Comparison of ENCODE assay signal across 19 cellular contexts in genomic region chr10:43943119-43943824, GRCh38.
DNase-seq lines count a peak whose midpoint lies in the region; ATAC-seq and TF ChIP-seq lines count a peak whose summit lies in the region.
"Had no signal": no experiment of that assay in that cellular context is flagged by ENCODE, and none has a peak within 500 bp of the region (broad histone marks: within the 10 kb centered on the region; RNA-seq: fewer than 3 reads in every experiment).

No MANE protein-coding gene starts in this region.

- H3K27ac Mint-ChIP-seq in activated CD8-positive, alpha-beta memory T cell treated with anti-CD3 and anti-CD28 coated beads, Interleukin-2, amount 10 ng/mL, durations not matched to agents 7 days and 5 days, result no peak overlapping the region
- peak overlapping the region in 2 of 6 donors; percentile 57 to 81 for H3K27ac Mint-ChIP-seq in naive B cell
- no peak overlapping the region for H3K27ac Mint-ChIP-seq in type B pancreatic cell
- H3K27ac Mint-ChIP-seq: T-helper 1 cell treated with Interleukin-12 subunit alpha and Interleukin-12 subunit beta and Interleukin-4 antibody, amounts not matched to agents 30 μg/mL and 1 μg/mL, for 36 hours had no signal

- H3K4me1 ChIP-seq in foreskin keratinocyte, result no peaks in the 10 kb centered on the region
- H3K4me1 ChIP-seq: A549, SJCRH30 had no signal

- peaks cover 8% of the 10 kb centered on the region for H3K27me3 Mint-ChIP-seq in activated CD8-positive, alpha-beta memory T cell treated with anti-CD3 and anti-CD28 coated beads, Interleukin-2, amount 10 ng/mL, durations not matched to agents 7 days and 5 days
- H3K27me3 Mint-ChIP-seq in naive B cell (peaks cover 6 to 10% (median 8%) of the 10 kb centered on the region in 3 donors), type B pancreatic cell (peaks cover 4% of the 10 kb centered on the region)

- no peak overlapping the region for H3K27ac ChIP-seq in foreskin keratinocyte
- H3K27ac ChIP-seq: A549, PC-9, sigmoid colon, SJCRH30 had no signal

- no peaks in the 10 kb centered on the region for H3K9me3 Mint-ChIP-seq in activated CD8-positive, alpha-beta memory T cell treated with anti-CD3 and anti-CD28 coated beads, Interleukin-2, amount 10 ng/mL, durations not matched to agents 7 days and 5 days (ENCODE audit: low read depth)
- H3K9me3 Mint-ChIP-seq in naive B cell, result peaks cover 2 to 15% (median 6%) of the 10 kb centered on the region in 7 donors
- no peaks in the 10 kb centered on the region for H3K9me3 Mint-ChIP-seq in type B pancreatic cell
- H3K9me3 Mint-ChIP-seq: T-helper 1 cell treated with Interleukin-12 subunit alpha and Interleukin-12 subunit beta and Interleukin-4 antibody, amounts not matched to agents 30 μg/mL and 1 μg/mL, for 36 hours had no signal

- H3K4me1 Mint-ChIP-seq in activated CD8-positive, alpha-beta memory T cell treated with anti-CD3 and anti-CD28 coated beads, Interleukin-2, amount 10 ng/mL, durations not matched to agents 7 days and 5 days, result peaks cover 6% of the 10 kb centered on the region
- H3K4me1 Mint-ChIP-seq in naive B cell (peaks cover 6 to 11% (median 10%) of the 10 kb centered on the region in 3 donors), type B pancreatic cell (ENCODE audit: unreplicated experiment) (peaks cover 43% of the 10 kb centered on the region)

- ATAC-seq in activated CD8-positive, alpha-beta memory T cell treated with anti-CD3 and anti-CD28 coated beads, Interleukin-2, amount 10 ng/mL, durations not matched to agents 7 days and 5 days, result no peak
- ATAC-seq in naive B cell (ENCODE audit: low read depth in 2 of 2), result no peak
- ATAC-seq in GM18873 (IDR thresholded peaks at IDR 0.05; ENCODE audit: low FRiP score, unreplicated experiment), result no peak
- ATAC-seq in foreskin keratinocyte, result no peak
- no peak for ATAC-seq in GM21723 (IDR thresholded peaks at IDR 0.05; ENCODE audit: unreplicated experiment)
- ATAC-seq: A549, left colon had no signal

- DNase-seq in activated T-cell treated with anti-CD3 and anti-CD28 coated beads for 4 hours (peak; percentile 7), naive B cell (no peak), type B pancreatic cell (ENCODE audit: extremely low spot score, unreplicated experiment) (peak; percentile 24), foreskin keratinocyte (no peak)
- no peak for DNase-seq in activated T-cell treated with anti-CD3 and anti-CD28 coated beads, Interleukin-2, amount 50 U/mL, for 1 hour
- peak; percentile 16 for DNase-seq in activated CD8-positive, alpha-beta memory T cell treated with anti-CD3 and anti-CD28 coated beads, Interleukin-2, amount 10 ng/mL, durations not matched to agents 7 days and 5 days
- DNase-seq: activated naive CD4-positive, alpha-beta T cell; left colon; NCI-H146; NCI-H82; occipital lobe; PC-9; sigmoid colon; SJCRH30; stimulated activated CD4-positive, alpha-beta T cell treated with anti-CD3 and anti-CD28 coated beads, Interleukin-1b, Interleukin-23, amount 100 ng/mL, for 48 hours had no signal

- no peaks in the 10 kb centered on the region for H3K36me3 Mint-ChIP-seq in activated CD8-positive, alpha-beta memory T cell treated with anti-CD3 and anti-CD28 coated beads, Interleukin-2, amount 10 ng/mL, durations not matched to agents 7 days and 5 days
- H3K36me3 Mint-ChIP-seq in naive B cell (no peaks in the 10 kb centered on the region), type B pancreatic cell (no peaks in the 10 kb centered on the region)

- CTCF ChIA-PET in activated CD8-positive, alpha-beta memory T cell treated with anti-CD3 and anti-CD28 coated beads, Interleukin-2, amount 10 ng/mL, durations not matched to agents 7 days and 5 days (lab: Charles Lee), result no interaction called here

- no peaks in the 10 kb centered on the region for H3K27me3 ChIP-seq in foreskin keratinocyte
- H3K27me3 ChIP-seq: sigmoid colon, SJCRH30 had no signal

- TF ChIP-seq CTCF in type B pancreatic cell (conservative IDR thresholded peaks at IDR 0.05) (no peak), foreskin keratinocyte (conservative IDR thresholded peaks at IDR 0.05) (no peak)

- no peak overlapping the region for H3K4me3 Mint-ChIP-seq in activated CD8-positive, alpha-beta memory T cell treated with anti-CD3 and anti-CD28 coated beads, Interleukin-2, amount 10 ng/mL, durations not matched to agents 7 days and 5 days
- H3K4me3 Mint-ChIP-seq in naive B cell (peak overlapping the region in 5 of 8 donors; percentile 8 to 70 (median 34)), type B pancreatic cell (no peak overlapping the region)
- H3K4me3 Mint-ChIP-seq: T-helper 1 cell treated with Interleukin-12 subunit alpha and Interleukin-12 subunit beta and Interleukin-4 antibody, amounts not matched to agents 30 μg/mL and 1 μg/mL, for 36 hours had no signal

Comparison
In these comparisons a context has a peak if more than half of its experiments do, and no peak if none do; other contexts are left out.
1. DNase-seq: peak in activated T-cell treated with anti-CD3 and anti-CD28 coated beads for 4 hours (single experiment), activated CD8-positive, alpha-beta memory T cell treated with anti-CD3 and anti-CD28 coated beads, Interleukin-2, amount 10 ng/mL, durations not matched to agents 7 days and 5 days (single experiment) and type B pancreatic cell (single experiment); none in activated T-cell treated with anti-CD3 and anti-CD28 coated beads, Interleukin-2, amount 50 U/mL, for 1 hour (single experiment), naive B cell (single experiment) and foreskin keratinocyte (0 of 2).
2. H3K4me3 Mint-ChIP-seq: peak in naive B cell (5 of 8); none in activated CD8-positive, alpha-beta memory T cell treated with anti-CD3 and anti-CD28 coated beads, Interleukin-2, amount 10 ng/mL, durations not matched to agents 7 days and 5 days (single experiment) and type B pancreatic cell (single experiment).